Comparison of ENCODE assay signal across 17 cellular contexts in the genomic region with DNA sequence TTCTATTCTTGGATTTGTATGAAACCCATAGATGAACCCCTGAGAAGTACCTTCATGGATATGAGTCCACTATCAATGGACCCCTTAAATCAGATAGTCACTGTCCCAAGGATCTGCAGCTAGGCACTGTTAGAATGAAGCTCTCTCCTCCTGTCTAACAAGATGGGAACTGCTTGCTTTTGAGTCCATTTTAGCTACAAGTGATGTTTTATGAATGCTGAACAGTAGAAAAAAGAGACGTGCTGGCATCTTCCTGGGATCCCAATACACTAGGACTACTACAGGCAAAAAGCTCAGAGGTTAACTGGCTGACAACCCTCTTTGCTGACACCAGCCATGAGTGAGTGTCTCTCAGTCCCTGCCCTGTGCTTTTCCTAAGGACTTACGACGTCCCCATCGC.
A peak's percentile ranks its signal among the peaks of the same experiment; 100 is the strongest.
DNase-seq lines count a peak whose midpoint lies in the region; ATAC-seq lines count a peak whose summit lies in the region.
"Had no signal": no experiment of that assay in that cellular context is flagged by ENCODE, and none has a peak within 500 bp of the region (broad histone marks: within the 10 kb centered on the region; RNA-seq: fewer than 3 reads in every experiment).

No MANE protein-coding gene starts in this region.

- H3K4me3 Mint-ChIP-seq in activated CD4-positive, alpha-beta T cell treated with anti-CD3 and anti-CD28 coated beads, Interleukin-2, amount 10 ng/mL, durations not matched to agents 24 days and 14 days = no peak overlapping the region
- H3K4me3 Mint-ChIP-seq: CD14-positive monocyte; CD4-positive, alpha-beta memory T cell; H9 had no signal

- no peaks in the 10 kb centered on the region for H3K36me3 Mint-ChIP-seq in activated CD4-positive, alpha-beta T cell treated with anti-CD3 and anti-CD28 coated beads, Interleukin-2, amount 10 ng/mL, durations not matched to agents 24 days and 14 days (ENCODE audit: low read depth)
- H3K36me3 Mint-ChIP-seq: CD14-positive monocyte; CD4-positive, alpha-beta memory T cell had no signal

- no peaks in the 10 kb centered on the region for H3K9me3 Mint-ChIP-seq in activated CD4-positive, alpha-beta T cell treated with anti-CD3 and anti-CD28 coated beads, Interleukin-2, amount 10 ng/mL, durations not matched to agents 24 days and 14 days
- H3K9me3 Mint-ChIP-seq: H9 had no signal

- DNase-seq in caudate nucleus (lab: John Stamatoyannopoulos, UW) (no peak), globus pallidus (ENCODE audit: low spot score) (peak; percentile 59), substantia nigra (lab: John Stamatoyannopoulos, UW) (no peak), Right ventricle myocardium inferior (ENCODE audit: missing footprints) (no peak)
- DNase-seq in activated CD4-positive, alpha-beta T cell treated with anti-CD3 and anti-CD28 coated beads, Interleukin-2, amount 10 ng/mL, durations not matched to agents 24 days and 14 days = no peak
- DNase-seq: 8988T; CD4-positive, alpha-beta memory T cell; DMS153; DMS79; GDM1; GOT3; H9 had no signal

- ATAC-seq in Right ventricle myocardium inferior = no peak
- no peak for ATAC-seq in HG03520 (IDR thresholded peaks at IDR 0.05; ENCODE audit: unreplicated experiment)
- ATAC-seq in GM21360 (IDR thresholded peaks at IDR 0.05; ENCODE audit: unreplicated experiment) = no peak

- no peaks in the 10 kb centered on the region for H3K27me3 Mint-ChIP-seq in activated CD4-positive, alpha-beta T cell treated with anti-CD3 and anti-CD28 coated beads, Interleukin-2, amount 10 ng/mL, durations not matched to agents 24 days and 14 days

- no peak overlapping the region for H3K27ac Mint-ChIP-seq in activated CD4-positive, alpha-beta T cell treated with anti-CD3 and anti-CD28 coated beads, Interleukin-2, amount 10 ng/mL, durations not matched to agents 24 days and 14 days
- H3K27ac Mint-ChIP-seq: CD14-positive monocyte; CD4-positive, alpha-beta memory T cell had no signal

- intact Hi-C loops in Right ventricle myocardium inferior (cut with DNase I) = loop anchor here (5.0 kb wide), 1 partner anchor 88 kb away; no protein-coding TSS in a partner anchor
- intact Hi-C loops in activated CD4-positive, alpha-beta T cell treated with anti-CD3 and anti-CD28 coated beads, Interleukin-2, amount 10 ng/mL, durations not matched to agents 24 days and 14 days (cut with micrococcal nuclease) = no loop called here

- H3K27ac ChIP-seq in angular gyrus (ENCODE audit: low read depth, low read length) (peak overlapping the region; percentile 76), caudate nucleus (ENCODE audit: low read depth, low read length) (peak overlapping the region; percentile 98), substantia nigra (ENCODE audit: low read depth, low read length, poor library complexity, severe bottlenecking) (peak overlapping the region; percentile 99)
- H3K27ac ChIP-seq: BLaER1 had no signal

- no peaks in the 10 kb centered on the region for H3K4me1 Mint-ChIP-seq in activated CD4-positive, alpha-beta T cell treated with anti-CD3 and anti-CD28 coated beads, Interleukin-2, amount 10 ng/mL, durations not matched to agents 24 days and 14 days
- H3K4me1 Mint-ChIP-seq: CD14-positive monocyte; CD4-positive, alpha-beta memory T cell had no signal
